In genomic region chr6:96841241-96841824, GRCh38 we compare ENCODE assay signal across 21 cellular contexts. TPM values are rescaled to one million over a fixed set of nuclear protein-coding genes. Genes with fewer than 3 reads are reported as not detected.
DNase-seq lines count a peak whose midpoint lies in the region; ATAC-seq and TF ChIP-seq lines count a peak whose summit lies in the region.
"Had no signal": no experiment of that assay in that cellular context is flagged by ENCODE, and none has a peak within 500 bp of the region (broad histone marks: within the 10 kb centered on the region; RNA-seq: fewer than 3 reads in every experiment).

No MANE protein-coding gene starts in this region.

- TF ChIP-seq CTCF in mesothelial cell of epicardium (IDR thresholded peaks at IDR 0.05; ENCODE audit: unreplicated experiment) = no peak

- H3K36me3 Mint-ChIP-seq in mesothelial cell of epicardium = peaks cover 9% of the 10 kb centered on the region

- no peaks in the 10 kb centered on the region for H3K9me3 ChIP-seq in SK-N-MC (ENCODE audit: low read depth, low read length)
- H3K9me3 ChIP-seq: BLaER1 had no signal

- peak overlapping the region; percentile 52; the same call in 1 of the 2 replicates for H3K27ac ChIP-seq in SK-N-MC
- H3K27ac ChIP-seq: BLaER1 had no signal

- peaks cover 15% of the 10 kb centered on the region for H3K4me1 Mint-ChIP-seq in mesothelial cell of epicardium

- H3K27me3 Mint-ChIP-seq in mesothelial cell of epicardium (ENCODE audit: low read depth) = no peaks in the 10 kb centered on the region

- no peak overlapping the region for H3K4me3 Mint-ChIP-seq in mesothelial cell of epicardium
- H3K4me3 Mint-ChIP-seq: CD4-positive, alpha-beta T cell had no signal

- peak; percentile 17 for DNase-seq in HCEC 1CT
- no peak for DNase-seq in SK-N-MC (ENCODE audit: low read depth, low spot score)
- DNase-seq in mesothelial cell of epicardium (ENCODE audit: low spot score in 2 of 2, unreplicated experiment in 2 of 2) = no peak
- DNase-seq in SHP77 treated with DMSO at 0.1 percent for 48 hours (lab: John Stamatoyannopoulos, UW) = no peak
- no peak for DNase-seq in epidermal melanocyte (ENCODE audit: insufficient read length, low spot score)
- no peak for DNase-seq in activated effector memory CD4-positive, alpha-beta T cell treated with anti-CD3 and anti-CD28 coated beads, Interleukin-2, amount 50 U/mL, for 16 hours
- DNase-seq: ACHN; CD4-positive, alpha-beta T cell; COR-L47; DMS79; KBM-7; MM.1S; NCI-H1092; NCI-H1436; NCI-H1930; NCI-H2227 treated with DMSO at 0.1 percent for 48 hours; NCI-H510A treated with DMSO at 0.1 percent for 48 hours; NCI-H774; NK-92 treated with Interleukin-12 subunit alpha and Interleukin-12 subunit beta, amount 100 ng/mL, for 24 hours had no signal

- no peak for ATAC-seq in HG03025 (IDR thresholded peaks at IDR 0.05; ENCODE audit: low FRiP score, unreplicated experiment)

- H3K4me3 ChIP-seq in SK-N-MC = no peak overlapping the region
- H3K4me3 ChIP-seq: BLaER1 had no signal

- H3K27ac Mint-ChIP-seq in mesothelial cell of epicardium = peak overlapping the region; percentile 35
- H3K27ac Mint-ChIP-seq: CD4-positive, alpha-beta T cell had no signal

- H3K9ac ChIP-seq in SK-N-MC (ENCODE audit: insufficient read length) = no peak overlapping the region
- H3K9ac ChIP-seq: BLaER1 had no signal

- H3K9me3 Mint-ChIP-seq in mesothelial cell of epicardium = peaks cover 26% of the 10 kb centered on the region

- H3K36me3 ChIP-seq in SK-N-MC (ENCODE audit: insufficient read depth, low read length) = no peaks in the 10 kb centered on the region
- H3K36me3 ChIP-seq: BLaER1 had no signal

RNA-seq across cellular contexts. Expression of gene GPR63, which starts 4.1 kb away (rescaled TPM):
- total RNA-seq in mesothelial cell of epicardium = 17.5 to 18.5 TPM (median 17.9 TPM) in 3 replicates

RNA-seq across cellular contexts. Expression of gene NDUFAF4, which starts 56.4 kb away (rescaled TPM):
- 40.6 to 44.0 TPM (median 42.2 TPM) in 3 replicates for total RNA-seq in mesothelial cell of epicardium
